ENCODE assay signal across 6 cellular contexts in genomic region chr9:127825319-127826051, GRCh38. TPM values are rescaled to one million over a fixed set of nuclear protein-coding genes. Genes with fewer than 3 reads are reported as not detected.
DNase-seq lines count a peak whose midpoint lies in the region; ATAC-seq lines count a peak whose summit lies in the region.

No MANE protein-coding gene starts in this region.

- DNase-seq in DMS 273 (lab: John Stamatoyannopoulos, UW; ENCODE audit: unreplicated experiment) (peak; percentile 54), DMS 273 treated with DMSO at 0.1 percent for 48 hours (lab: John Stamatoyannopoulos, UW) (no peak), cerebellar cortex (ENCODE audit: low spot score) (no peak)

- H3K4me3 Mint-ChIP-seq in stimulated activated memory B cell treated with anti-CD40 and anti-IgM and Interleukin-4, amounts not matched to agents 10 μg/mL and 1 μg/mL and 100 μg/mL, for 72 hours, result no peak overlapping the region

- no peaks in the 10 kb centered on the region for H3K27me3 Mint-ChIP-seq in stimulated activated memory B cell treated with anti-CD40 and anti-IgM and Interleukin-4, amounts not matched to agents 10 μg/mL and 1 μg/mL and 100 μg/mL, for 72 hours

- H3K27ac Mint-ChIP-seq in stimulated activated memory B cell treated with anti-CD40 and anti-IgM and Interleukin-4, amounts not matched to agents 10 μg/mL and 1 μg/mL and 100 μg/mL, for 72 hours, result no peak overlapping the region

- no peaks in the 10 kb centered on the region for H3K4me1 Mint-ChIP-seq in stimulated activated memory B cell treated with anti-CD40 and anti-IgM and Interleukin-4, amounts not matched to agents 10 μg/mL and 1 μg/mL and 100 μg/mL, for 72 hours

- ATAC-seq in esophagus mucosa, result peak; percentile 19
- ATAC-seq in stimulated activated memory B cell treated with anti-CD40 and anti-IgM and Interleukin-4, amounts not matched to agents 10 μg/mL and 1 μg/mL and 100 μg/mL, for 72 hours, result peak; percentile 25
- ATAC-seq in HG03521 (IDR thresholded peaks at IDR 0.05; ENCODE audit: unreplicated experiment), result no peak

- H3K9me3 Mint-ChIP-seq in stimulated activated memory B cell treated with anti-CD40 and anti-IgM and Interleukin-4, amounts not matched to agents 10 μg/mL and 1 μg/mL and 100 μg/mL, for 72 hours, result no peaks in the 10 kb centered on the region

- no peaks in the 10 kb centered on the region for H3K36me3 Mint-ChIP-seq in stimulated activated memory B cell treated with anti-CD40 and anti-IgM and Interleukin-4, amounts not matched to agents 10 μg/mL and 1 μg/mL and 100 μg/mL, for 72 hours

RNA-seq across cellular contexts. Expression of gene FPGS, which starts 22.8 kb away (rescaled TPM):
- 28.3 TPM for total RNA-seq in esophagus mucosa

RNA-seq across cellular contexts. Expression of gene ENG, which starts 29.0 kb away (rescaled TPM):
- 14.3 TPM for total RNA-seq in esophagus mucosa

RNA-seq across cellular contexts. Expression of gene CDK9, which starts 39.7 kb away (rescaled TPM):
- 38.3 TPM for total RNA-seq in esophagus mucosa

RNA-seq across cellular contexts. Expression of gene SH2D3C, which starts 47.0 kb away (rescaled TPM):
- total RNA-seq in esophagus mucosa, result 1.9 TPM

RNA-seq across cellular contexts. Expression of gene AK1, which starts 52.0 kb away (rescaled TPM):
- total RNA-seq in esophagus mucosa, result 39.9 TPM
